Comparison of ENCODE assay signal across 1 cellular context in genomic region chr1:91846007-91846620, GRCh38.
TF ChIP-seq lines count a peak whose summit lies in the region.

No MANE protein-coding gene starts in this region.

TF ChIP-seq in GM23338, 12 proteins besides CTCF, POLR2A, EP300 and RAD21 (continued from another document):
- TF ChIP-seq ETS1 (IDR thresholded peaks at IDR 0.05) (no peak), CREB1 (CRISPR knock-in tag; IDR thresholded peaks at IDR 0.05; ENCODE audit: low read depth) (no peak), JUNB (IDR thresholded peaks at IDR 0.05; ENCODE audit: unreplicated experiment) (no peak), EZH2 (IDR thresholded peaks at IDR 0.05; ENCODE audit: low read depth, unreplicated experiment) (no peak), REST (IDR thresholded peaks at IDR 0.05; ENCODE audit: unreplicated experiment) (no peak), EZH2phosphoT487 (IDR thresholded peaks at IDR 0.05; ENCODE audit: unreplicated experiment) (no peak)
